ENCODE assay signal across 8 cellular contexts in genomic region chr15:85794598-85795319, GRCh38. TPM values are rescaled to one million over a fixed set of nuclear protein-coding genes. Genes with fewer than 3 reads are reported as not detected.
A peak's percentile ranks its signal among the peaks of the same experiment; 100 is the strongest.
DNase-seq lines count a peak whose midpoint lies in the region; ATAC-seq and FAIRE-seq lines count a peak whose summit lies in the region.

Gene KLHL25 (minus strand): TSS chr15:85794925. CDS start chr15:85769810, 25,115 bp downstream.

- intact Hi-C loops in right cardiac atrium (cut with DNase I) = loop anchor here in 3 of 4 donors (5.0 to 10.0 kb wide), 2 partner anchors 42 to 50 kb away; no protein-coding TSS in a partner anchor

- FAIRE-seq in urothelium cell line (lab: Jason Lieb, UNC) = peak; percentile 58

- H3K27me3 ChIP-seq in right cardiac atrium (ENCODE audit: control insufficient read depth, insufficient read depth) = no peaks in the 10 kb centered on the region

- no peaks in the 10 kb centered on the region for H3K9me3 Mint-ChIP-seq in T-helper 1 cell treated with Interleukin-12 subunit alpha and Interleukin-12 subunit beta and Interleukin-4 antibody, amounts not matched to agents 30 μg/mL and 1 μg/mL, for 36 hours

- H3K4me1 Mint-ChIP-seq in T-helper 1 cell treated with Interleukin-12 subunit alpha and Interleukin-12 subunit beta and Interleukin-4 antibody, amounts not matched to agents 30 μg/mL and 1 μg/mL, for 36 hours (ENCODE audit: low read depth) = peaks cover 25% of the 10 kb centered on the region

- ATAC-seq in GM18498 (IDR thresholded peaks at IDR 0.05; ENCODE audit: unreplicated experiment) = peak; percentile 99
- peak; percentile 97 for ATAC-seq in HG02885 (IDR thresholded peaks at IDR 0.05; ENCODE audit: poor library complexity, unreplicated experiment)
- peak; percentile 97 to 98 for ATAC-seq in right cardiac atrium

- H3K27me3 Mint-ChIP-seq in T-helper 1 cell treated with Interleukin-12 subunit alpha and Interleukin-12 subunit beta and Interleukin-4 antibody, amounts not matched to agents 30 μg/mL and 1 μg/mL, for 36 hours (ENCODE audit: low read depth) = peaks cover 10% of the 10 kb centered on the region

- H3K4me3 ChIP-seq in right cardiac atrium (ENCODE audit: low read length) = peak within 1 kb of the TSS; percentile 97

- H3K27ac ChIP-seq in right cardiac atrium (ENCODE audit: low read length) = peak within 1 kb of the TSS; percentile 79

- peaks cover 8% of the 10 kb centered on the region for H3K4me1 ChIP-seq in right cardiac atrium (ENCODE audit: control insufficient read depth, insufficient read depth, low read length)

- DNase-seq in NCI-H1694 (lab: John Stamatoyannopoulos, UW) (peak; percentile 81), anterior cingulate cortex (lab: John Stamatoyannopoulos, UW) (peak; percentile 48 to 97 (median 93)), right cardiac atrium (peak; percentile 96 to 98 (median 97)), pulmonary artery endothelial cell (ENCODE audit: low read depth, low spot score) (peak; percentile 77), urothelium cell line (ENCODE audit: low spot score) (peak; percentile 99)

- no peaks in the 10 kb centered on the region for H3K9me3 ChIP-seq in right cardiac atrium (ENCODE audit: control insufficient read depth, low read length)

- H3K36me3 Mint-ChIP-seq in T-helper 1 cell treated with Interleukin-12 subunit alpha and Interleukin-12 subunit beta and Interleukin-4 antibody, amounts not matched to agents 30 μg/mL and 1 μg/mL, for 36 hours (ENCODE audit: low read depth) = peaks cover 2% of the 10 kb centered on the region

- WGBS in right cardiac atrium = under 1% methylated on average over 68 of the region's 71 CpGs

- peak within 1 kb of the TSS; percentile 81 for H3K27ac Mint-ChIP-seq in T-helper 1 cell treated with Interleukin-12 subunit alpha and Interleukin-12 subunit beta and Interleukin-4 antibody, amounts not matched to agents 30 μg/mL and 1 μg/mL, for 36 hours

- peak within 1 kb of the TSS; percentile 84 for H3K4me3 Mint-ChIP-seq in T-helper 1 cell treated with Interleukin-12 subunit alpha and Interleukin-12 subunit beta and Interleukin-4 antibody, amounts not matched to agents 30 μg/mL and 1 μg/mL, for 36 hours

RNA-seq across cellular contexts. Expression of gene KLHL25, which starts in this region (rescaled TPM):
- 1 to 10 TPM; 3.4 to 6.6 (median 5.3) TPM for total RNA-seq in right cardiac atrium
- polyA plus RNA-seq in right cardiac atrium = 4.1 TPM
- total RNA-seq in pulmonary artery endothelial cell = 3.6 and 5.7 TPM in 2 replicates

Comparison
In these comparisons a context has a peak if more than half of its experiments do, and no peak if none do; other contexts are left out.
1. Peak in every context shown above with its lines: DNase-seq, ATAC-seq, H3K4me3 ChIP-seq and H3K27ac ChIP-seq.